20 cellular contexts compared by ENCODE assay signal in genomic region chr20:40359127-40359892, GRCh38.
A peak's percentile ranks its signal among the peaks of the same experiment; 100 is the strongest.
DNase-seq lines count a peak whose midpoint lies in the region; ATAC-seq and TF ChIP-seq lines count a peak whose summit lies in the region.
"Had no signal": no experiment of that assay in that cellular context is flagged by ENCODE, and none has a peak within 500 bp of the region (broad histone marks: within the 10 kb centered on the region; RNA-seq: fewer than 3 reads in every experiment).

No MANE protein-coding gene starts in this region.

- H4K20me1 ChIP-seq in SK-N-SH (ENCODE audit: insufficient read depth) (no peaks in the 10 kb centered on the region), hepatocyte (ENCODE audit: insufficient read depth, poor library complexity, severe bottlenecking) (no peaks in the 10 kb centered on the region)

- no peak overlapping the region for H3K4me3 Mint-ChIP-seq in T-helper 2 cell treated with Interferon-gamma antibody and Interleukin-4, amounts not matched to agents 5 μg/mL and 100 μg/mL, for 36 hours
- H3K4me3 Mint-ChIP-seq: CD8-positive, alpha-beta memory T cell; T-cell had no signal

- no peak for TF ChIP-seq POLR2A in NB4 (IDR thresholded peaks at IDR 0.05; ENCODE audit: extremely low read depth, insufficient read length)

- WGBS in SK-N-SH (ENCODE audit: low lambda C conversion rate), result 15% methylated on average over 5 of the region's 5 CpGs
- WGBS in hepatocyte (ENCODE audit: low lambda C conversion rate, missing lambda C conversion rate), result 65% methylated on average over 5 of the region's 5 CpGs

- H3K27ac ChIP-seq in SK-N-SH (ENCODE audit: low read depth in 2 of 2, low read length in 1 of 2) (no peak overlapping the region), RWPE1 (no peak overlapping the region), hepatocyte (no peak overlapping the region)
- H3K27ac ChIP-seq: A549, SJCRH30 had no signal

- H3K27me3 Mint-ChIP-seq in T-helper 2 cell treated with Interferon-gamma antibody and Interleukin-4, amounts not matched to agents 5 μg/mL and 100 μg/mL, for 36 hours (ENCODE audit: low read depth), result no peaks in the 10 kb centered on the region

- no peak for TF ChIP-seq RAD21 in SK-N-SH (IDR thresholded peaks at IDR 0.05; ENCODE audit: low read length)

- H3K4me2 ChIP-seq in SK-N-SH, result no peak overlapping the region
- H3K4me2 ChIP-seq in hepatocyte, result no peak overlapping the region
- H3K4me2 ChIP-seq: A549 had no signal

- no peaks in the 10 kb centered on the region for H3K9me3 Mint-ChIP-seq in T-helper 2 cell treated with Interferon-gamma antibody and Interleukin-4, amounts not matched to agents 5 μg/mL and 100 μg/mL, for 36 hours

- H3K36me3 ChIP-seq in SK-N-SH (replicated peaks in 1 of 2; ENCODE audit: control insufficient read depth in 1 of 2, insufficient read depth in 2 of 2, low read length in 1 of 2) (no peaks in the 10 kb centered on the region), hepatocyte (replicated peaks; ENCODE audit: insufficient read depth, low read depth) (no peaks in the 10 kb centered on the region)
- H3K36me3 ChIP-seq: SJCRH30 had no signal

- CTCF ChIA-PET in SK-N-SH (lab: Yijun Ruan, JAX) (no interaction called here), RWPE1 (lab: Yijun Ruan, JAX) (interaction anchor here (0.5 to 0.6 kb wide), 4 partner anchors 8 to 693 kb away, joined by 3 to 4 read pairs (median 4); no protein-coding TSS in a partner anchor)

- H3K9me3 ChIP-seq in SK-N-SH (no peaks in the 10 kb centered on the region), hepatocyte (ENCODE audit: low read depth) (no peaks in the 10 kb centered on the region)
- H3K9me3 ChIP-seq: A549, SJCRH30 had no signal

- no peak for ATAC-seq in SK-N-SH treated with all-trans-retinoic acid at 6 μM for 48 hours
- ATAC-seq: A549, GM12878, K562, T-cell had no signal

- DNase-seq in SK-N-SH (no peak), NB4 (ENCODE audit: low read depth) (peak; percentile 44), fibroblast of villous mesenchyme (ENCODE audit: low read depth) (peak; percentile 2), RWPE1 (ENCODE audit: low spot score) (no peak), hepatocyte (ENCODE audit: low spot score) (no peak)
- no peak for DNase-seq in T-helper 2 cell treated with Interferon-gamma antibody and Interleukin-4, amounts not matched to agents 5 μg/mL and 100 μg/mL, for 36 hours (ENCODE audit: low spot score)
- no peak for DNase-seq in activated effector memory CD4-positive, alpha-beta T cell treated with anti-CD3 and anti-CD28 coated beads, Interleukin-2, amount 50 U/mL, for 16 hours
- DNase-seq: CD8-positive, alpha-beta memory T cell; DMS53; EL; GOT3; NCI-H1092; NCI-H146; NCI-H2081; SJCRH30; T-cell had no signal

- no peaks in the 10 kb centered on the region for H3K4me1 ChIP-seq in SK-N-SH (ENCODE audit: control insufficient read depth in 1 of 2, insufficient read depth in 2 of 2, low read depth in 1 of 2, low read length in 1 of 2)
- H3K4me1 ChIP-seq in hepatocyte (ENCODE audit: insufficient read depth), result no peaks in the 10 kb centered on the region
- H3K4me1 ChIP-seq: A549, SJCRH30 had no signal

- H3K27me3 ChIP-seq in SK-N-SH (ENCODE audit: insufficient read depth), result no peaks in the 10 kb centered on the region
- H3K27me3 ChIP-seq in hepatocyte, result no peaks in the 10 kb centered on the region
- H3K27me3 ChIP-seq: SJCRH30 had no signal

- H3K4me3 ChIP-seq in SK-N-SH (ENCODE audit: low read depth in 2 of 2, low read length in 1 of 2) (no peak overlapping the region), NB4 (ENCODE audit: low read depth, low read length) (no peak overlapping the region), fibroblast of villous mesenchyme (ENCODE audit: low read depth, low read length) (no peak overlapping the region), hepatocyte (no peak overlapping the region)
- H3K4me3 ChIP-seq: A549, GM12878, K562, SJCRH30 had no signal

- H2AFZ ChIP-seq in SK-N-SH (ENCODE audit: low read depth) (no peak overlapping the region), hepatocyte (no peak overlapping the region)

- no peaks in the 10 kb centered on the region for H3F3A ChIP-seq in SK-N-SH (replicated peaks; ENCODE audit: insufficient read depth)

- no peak overlapping the region for H3K9ac ChIP-seq in SK-N-SH

- H3K4me1 Mint-ChIP-seq in T-helper 2 cell treated with Interferon-gamma antibody and Interleukin-4, amounts not matched to agents 5 μg/mL and 100 μg/mL, for 36 hours (ENCODE audit: low read depth), result no peaks in the 10 kb centered on the region
- H3K4me1 Mint-ChIP-seq: CD8-positive, alpha-beta memory T cell; T-cell had no signal

- H3K79me2 ChIP-seq in SK-N-SH (ENCODE audit: insufficient read depth), result no peaks in the 10 kb centered on the region
- no peaks in the 10 kb centered on the region for H3K79me2 ChIP-seq in hepatocyte

- TF ChIP-seq CTCF in SK-N-SH (IDR thresholded peaks at IDR 0.05) (no peak), NB4 (IDR thresholded peaks at IDR 0.05; ENCODE audit: low read depth, low read length) (no peak), fibroblast of villous mesenchyme (IDR thresholded peaks at IDR 0.05; ENCODE audit: insufficient read depth, low read depth, low read length) (no peak), RWPE1 (conservative IDR thresholded peaks at IDR 0.05; ENCODE audit: low read depth) (no peak), hepatocyte (IDR thresholded peaks at IDR 0.05; ENCODE audit: poor library complexity) (no peak)

- no peaks in the 10 kb centered on the region for H3K36me3 Mint-ChIP-seq in T-helper 2 cell treated with Interferon-gamma antibody and Interleukin-4, amounts not matched to agents 5 μg/mL and 100 μg/mL, for 36 hours (ENCODE audit: low read depth)
- H3K36me3 Mint-ChIP-seq: CD8-positive, alpha-beta memory T cell; T-cell had no signal

- TF ChIP-seq EP300 in SK-N-SH (IDR thresholded peaks at IDR 0.05; ENCODE audit: borderline replicate concordance in 1 of 2, low read depth in 1 of 2, low read length in 1 of 2), result no peak

- H3K9me2 ChIP-seq in SK-N-SH (no peaks in the 10 kb centered on the region), hepatocyte (replicated peaks; ENCODE audit: insufficient read depth) (no peaks in the 10 kb centered on the region)

- POLR2A ChIA-PET in SK-N-SH (lab: Yijun Ruan, JAX) (no interaction called here), RWPE1 (lab: Yijun Ruan, JAX; ENCODE audit: low non-redundant PET) (no interaction called here)

- no peak overlapping the region for H3K27ac Mint-ChIP-seq in T-helper 2 cell treated with Interferon-gamma antibody and Interleukin-4, amounts not matched to agents 5 μg/mL and 100 μg/mL, for 36 hours
- H3K27ac Mint-ChIP-seq: CD8-positive, alpha-beta memory T cell; T-cell had no signal

TF ChIP-seq in SK-N-SH treated with all-trans-retinoic acid at 6 μM for 48 hours, 23 proteins besides CTCF, POLR2A, EP300 and RAD21 (continues in another document):
- TF ChIP-seq GLIS3 (CRISPR knock-in tag; IDR thresholded peaks at IDR 0.05), result no peak
- TF ChIP-seq ZFP3 (CRISPR knock-in tag; IDR thresholded peaks at IDR 0.05), result 0 out of 2 replicates have a peak, but pooled peaks have one; percentile 28
- no peak for TF ChIP-seq RARB (CRISPR knock-in tag; IDR thresholded peaks at IDR 0.05)
- no peak for TF ChIP-seq CSDC2 (CRISPR knock-in tag; IDR thresholded peaks at IDR 0.05)
- no peak for TF ChIP-seq PPARA (CRISPR knock-in tag; IDR thresholded peaks at IDR 0.05; ENCODE audit: borderline replicate concordance)

TF ChIP-seq in SK-N-SH, 30 proteins besides CTCF, POLR2A, EP300 and RAD21:
- no peak for TF ChIP-seq CHD2 (IDR thresholded peaks at IDR 0.05; ENCODE audit: low read length, partially characterized antibody)
- no peak for TF ChIP-seq YY1 (IDR thresholded peaks at IDR 0.05; ENCODE audit: low read depth)
- TF ChIP-seq FOXJ3 (CRISPR knock-in tag; IDR thresholded peaks at IDR 0.05), result no peak
- TF ChIP-seq NRF1 (IDR thresholded peaks at IDR 0.05; ENCODE audit: low read depth, low read length), result no peak
- no peak for TF ChIP-seq POLR2AphosphoS5 (IDR thresholded peaks at IDR 0.05; ENCODE audit: low read depth, low read length)
- no peak for TF ChIP-seq GABPA (IDR thresholded peaks at IDR 0.05; ENCODE audit: low read depth)
- no peak for TF ChIP-seq USF2 (IDR thresholded peaks at IDR 0.05; ENCODE audit: borderline replicate concordance, low read depth, low read length)
- no peak for TF ChIP-seq PBX3 (IDR thresholded peaks at IDR 0.05)

Comparison
In these comparisons a context has a peak if more than half of its experiments do, and no peak if none do; other contexts are left out.
1. DNase-seq: peak in NB4 (single experiment) and fibroblast of villous mesenchyme (single experiment); none in SK-N-SH (single experiment), T-helper 2 cell treated with Interferon-gamma antibody and Interleukin-4, amounts not matched to agents 5 μg/mL and 100 μg/mL, for 36 hours (single experiment), RWPE1 (single experiment), activated effector memory CD4-positive, alpha-beta T cell treated with anti-CD3 and anti-CD28 coated beads, Interleukin-2, amount 50 U/mL, for 16 hours (single experiment) and hepatocyte (single experiment).